ENCODE assay signal across 8 cellular contexts in genomic region chrX:41087219-41087618, GRCh38. TPM values are rescaled to one million over a fixed set of nuclear protein-coding genes. Genes with fewer than 3 reads are reported as not detected.
DNase-seq lines count a peak whose midpoint lies in the region; ATAC-seq and TF ChIP-seq lines count a peak whose summit lies in the region.

No MANE protein-coding gene starts in this region.

- DNase-seq in CD14-positive monocyte (ENCODE audit: low spot score) (no peak), LNCaP clone FGC (ENCODE audit: low read depth) (no peak), choroid plexus epithelial cell (ENCODE audit: low read depth) (no peak)
- no peak for DNase-seq in activated CD8-positive, alpha-beta memory T cell treated with anti-CD3 and anti-CD28 coated beads for 24 hours

- H3K36me3 Mint-ChIP-seq in CD14-positive monocyte = peaks cover 4 to 9% of the 10 kb centered on the region in 2 donors
- H3K36me3 Mint-ChIP-seq in nephron (ENCODE audit: low read depth) = peaks cover 6% of the 10 kb centered on the region

- TF ChIP-seq CTCF in CD14-positive monocyte (IDR thresholded peaks at IDR 0.05) = no peak
- no peak for TF ChIP-seq CTCF in LNCaP clone FGC (IDR thresholded peaks at IDR 0.05; ENCODE audit: control insufficient read depth, extremely low read depth, insufficient read depth)
- TF ChIP-seq CTCF in choroid plexus epithelial cell (conservative IDR thresholded peaks at IDR 0.05; ENCODE audit: low read depth, low read length) = no peak
- no peak for TF ChIP-seq CTCF in nephron (IDR thresholded peaks at IDR 0.05; ENCODE audit: unreplicated experiment in 3 of 3)

- peaks cover 0 to 48% (median 1%) of the 10 kb centered on the region in 3 donors for H3K27me3 Mint-ChIP-seq in CD14-positive monocyte (ENCODE audit: low read depth in 3 of 3)
- no peaks in the 10 kb centered on the region for H3K27me3 Mint-ChIP-seq in nephron (ENCODE audit: low read depth)

- ATAC-seq in GM21717 (IDR thresholded peaks at IDR 0.05; ENCODE audit: unreplicated experiment) (no peak), GM18861 (IDR thresholded peaks at IDR 0.05; ENCODE audit: unreplicated experiment) (no peak), GM18907 (IDR thresholded peaks at IDR 0.05; ENCODE audit: unreplicated experiment) (no peak)

- H3K9me3 Mint-ChIP-seq in CD14-positive monocyte (peaks cover 0 to 18% (median 3%) of the 10 kb centered on the region in 7 donors), nephron (peaks cover 5% of the 10 kb centered on the region)

- H3K4me1 Mint-ChIP-seq in CD14-positive monocyte = peaks cover 42% of the 10 kb centered on the region
- peaks cover 36% of the 10 kb centered on the region for H3K4me1 Mint-ChIP-seq in nephron

- H3K27ac Mint-ChIP-seq in CD14-positive monocyte = peak overlapping the region in 6 of 7 donors; percentile 10 to 97 (median 81)
- peak overlapping the region; percentile 49 to 100 (median 95) for H3K27ac Mint-ChIP-seq in nephron

- H3K4me3 Mint-ChIP-seq in CD14-positive monocyte (peak overlapping the region; percentile 82 to 88), nephron (peak overlapping the region; percentile 88 to 93 (median 89))

- intact Hi-C loops in CD14-positive monocyte (cut with micrococcal nuclease) = loop anchor here (10.0 kb wide), 2 partner anchors 52 to 72 kb away; no protein-coding TSS in a partner anchor

- H3K4me3 ChIP-seq in LNCaP clone FGC (ENCODE audit: low read depth, low read length) = peak overlapping the region; percentile 77
- peak overlapping the region; percentile 83 for H3K4me3 ChIP-seq in choroid plexus epithelial cell (ENCODE audit: low read depth, low read length)

RNA-seq across cellular contexts. Expression of gene USP9X, which starts 2.0 kb away (rescaled TPM):
- polyA plus RNA-seq in CD14-positive monocyte = 10 to 100 TPM in 1 of 2 donors, 1 to 10 TPM in 1; 9.6 to 16.1 TPM
